ENCODE assay signal across 8 cellular contexts in the genomic region with DNA sequence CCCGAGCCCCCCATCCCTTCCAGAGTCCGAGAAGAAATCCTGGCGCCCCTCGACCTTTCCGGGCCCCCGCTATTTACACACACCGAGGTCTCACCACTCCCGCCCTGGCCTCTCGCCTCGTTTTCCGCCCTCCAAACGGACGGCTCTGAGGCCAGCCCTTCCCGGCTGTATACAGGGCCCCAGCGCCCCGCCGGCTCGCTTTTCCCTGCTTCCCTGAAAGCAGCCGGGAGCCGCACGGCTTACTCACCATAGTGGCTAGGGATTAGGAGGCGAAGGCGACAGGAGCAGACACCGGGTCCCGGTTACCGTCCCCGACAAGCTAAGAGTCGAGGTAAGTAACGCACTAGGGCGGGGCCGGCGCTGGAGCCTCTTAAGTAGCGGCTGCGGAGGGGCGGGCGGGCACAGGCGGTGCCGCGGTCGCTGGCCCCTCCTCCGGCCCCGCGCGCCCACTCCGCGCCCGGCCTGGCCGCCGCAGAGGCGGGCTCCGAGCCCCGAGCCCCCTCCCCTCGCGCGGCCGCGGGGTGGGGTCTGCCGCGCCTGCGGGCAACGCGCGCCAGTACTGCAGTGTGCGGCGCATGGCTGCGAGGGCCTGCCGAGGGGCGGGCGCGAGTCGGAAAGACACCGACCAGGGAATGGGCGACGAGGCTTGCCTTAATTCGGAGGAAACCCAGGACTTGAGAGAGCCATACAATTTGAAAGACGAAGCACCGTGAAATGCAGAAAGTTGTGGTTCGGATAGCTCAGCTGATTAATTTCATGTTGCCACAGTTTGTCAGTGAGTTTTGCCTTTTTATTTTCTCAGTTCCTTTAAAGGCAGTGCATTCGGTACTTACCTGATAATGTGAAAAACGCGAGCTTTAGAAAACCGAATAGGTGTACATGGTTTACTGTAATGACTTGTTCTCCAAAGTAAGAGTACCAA. TPM values are rescaled to one million over a fixed set of nuclear protein-coding genes. Genes with fewer than 3 reads are reported as not detected.
DNase-seq lines count a peak whose midpoint lies in the region; ATAC-seq and TF ChIP-seq lines count a peak whose summit lies in the region.

A gene (minus strand): TSS at position 345 of the 922 bp plus-strand sequence. CDS start 95 bp downstream, at position 250.

- peaks cover 6% of the 10 kb centered on the region for H3K4me1 ChIP-seq in ovary (ENCODE audit: insufficient read depth)
- H3K4me1 ChIP-seq in thymus (ENCODE audit: control insufficient read depth, insufficient read depth, low read length): peaks cover 13% of the 10 kb centered on the region

- no peaks in the 10 kb centered on the region for H3K36me3 ChIP-seq in ovary
- H3K36me3 ChIP-seq in thymus (ENCODE audit: control insufficient read depth, insufficient read depth): peaks cover 24% of the 10 kb centered on the region

- intact Hi-C loops in head of caudate nucleus (cut with DNase I): loop anchor here (1.0 to 5.0 kb wide), 2 partner anchors 44 to 103 kb away; no protein-coding TSS in a partner anchor
- intact Hi-C loops in ovary (cut with DNase I): loop anchor here in 3 of 4 donors (2.0 to 10.0 kb wide), 4 partner anchors 53 to 103 kb away; a partner anchor contains a TSS

- no peak for TF ChIP-seq EP300 in ovary (IDR thresholded peaks at IDR 0.05)

- H3K27ac Mint-ChIP-seq in activated naive CD8-positive, alpha-beta T cell treated with anti-CD3 and anti-CD28 coated beads, Interleukin-2, amount 10 ng/mL, durations not matched to agents 7 days and 5 days: peak within 1 kb of the TSS; percentile 98

- H3K9me3 Mint-ChIP-seq in activated naive CD8-positive, alpha-beta T cell treated with anti-CD3 and anti-CD28 coated beads, Interleukin-2, amount 10 ng/mL, durations not matched to agents 7 days and 5 days: no peaks in the 10 kb centered on the region

- peak; percentile 79 for ATAC-seq in HG02642 (IDR thresholded peaks at IDR 0.05; ENCODE audit: poor library complexity, unreplicated experiment)
- ATAC-seq in activated naive CD8-positive, alpha-beta T cell treated with anti-CD3 and anti-CD28 coated beads, Interleukin-2, amount 10 ng/mL, durations not matched to agents 7 days and 5 days (ENCODE audit: low read depth): peak; percentile 75

- TF ChIP-seq CTCF in GM12864 (IDR thresholded peaks at IDR 0.05; ENCODE audit: low read depth, low read length, missing control alignments) (no peak), ovary (IDR thresholded peaks at IDR 0.05) (peak in 1 of 3 donors; percentile 36)

- H3K27ac ChIP-seq in ovary (peak within 1 kb of the TSS; percentile 93 to 98), thymus (ENCODE audit: low read depth) (peak within 1 kb of the TSS; percentile 97)

- 0% methylated on average over 75 to 82 of the region's 82 CpGs for WGBS in ovary, 3 donors
- WGBS in thymus: under 1% methylated on average over 82 of the region's 82 CpGs

- H3K4me3 Mint-ChIP-seq in activated naive CD8-positive, alpha-beta T cell treated with anti-CD3 and anti-CD28 coated beads, Interleukin-2, amount 10 ng/mL, durations not matched to agents 7 days and 5 days: peak within 1 kb of the TSS; percentile 95

- TF ChIP-seq POLR2A in ovary (IDR thresholded peaks at IDR 0.05): peak; percentile 90

- POLR2A ChIA-PET in activated naive CD8-positive, alpha-beta T cell treated with anti-CD3 and anti-CD28 coated beads, Interleukin-2, amount 10 ng/mL, durations not matched to agents 7 days and 5 days (lab: Charles Lee): interaction anchor here (0.5 to 4.5 kb wide), 61 partner anchors 8 to 1920 kb away, joined by 3 to 176 read pairs (median 6); a partner anchor contains a TSS

- H3K27me3 Mint-ChIP-seq in activated naive CD8-positive, alpha-beta T cell treated with anti-CD3 and anti-CD28 coated beads, Interleukin-2, amount 10 ng/mL, durations not matched to agents 7 days and 5 days: no peaks in the 10 kb centered on the region

- H3K36me3 Mint-ChIP-seq in activated naive CD8-positive, alpha-beta T cell treated with anti-CD3 and anti-CD28 coated beads, Interleukin-2, amount 10 ng/mL, durations not matched to agents 7 days and 5 days: peaks cover 39% of the 10 kb centered on the region

- peak; percentile 61 for DNase-seq in GM12864 (ENCODE audit: low read depth)
- peak; percentile 93 for DNase-seq in NCI-H128 (lab: John Stamatoyannopoulos, UW; ENCODE audit: unreplicated experiment)
- peak; percentile 68 to 79 for DNase-seq in SW 1271 (lab: John Stamatoyannopoulos, UW)
- peak; percentile 96 for DNase-seq in activated naive CD8-positive, alpha-beta T cell treated with anti-CD3 and anti-CD28 coated beads, Interleukin-2, amount 10 ng/mL, durations not matched to agents 7 days and 5 days
- DNase-seq in head of caudate nucleus: peak; percentile 87 to 98 (median 95)
- DNase-seq in ovary: peak; percentile 87 to 94 (median 91)

- peaks cover 51% of the 10 kb centered on the region for H3K4me1 Mint-ChIP-seq in activated naive CD8-positive, alpha-beta T cell treated with anti-CD3 and anti-CD28 coated beads, Interleukin-2, amount 10 ng/mL, durations not matched to agents 7 days and 5 days

- peak within 1 kb of the TSS; percentile 99 for H3K4me3 ChIP-seq in GM12864 (ENCODE audit: low read depth, low read length)
- peak within 1 kb of the TSS; percentile 65 for H3K4me3 ChIP-seq in ovary
- H3K4me3 ChIP-seq in thymus (ENCODE audit: low read length): peak within 1 kb of the TSS; percentile 60

- H3K9me3 ChIP-seq in ovary: no peaks in the 10 kb centered on the region
- H3K9me3 ChIP-seq in thymus (ENCODE audit: control insufficient read depth): no peaks in the 10 kb centered on the region

- no peaks in the 10 kb centered on the region for H3K27me3 ChIP-seq in ovary
- H3K27me3 ChIP-seq in thymus (ENCODE audit: control insufficient read depth, insufficient read depth): no peaks in the 10 kb centered on the region

RNA-seq across cellular contexts. Expression of the gene that starts here (rescaled TPM):
- total RNA-seq in activated naive CD8-positive, alpha-beta T cell treated with anti-CD3 and anti-CD28 coated beads, Interleukin-2, amount 10 ng/mL, durations not matched to agents 7 days and 5 days: 1,000 to 10,000 TPM; 1,302 to 1,389 TPM
- total RNA-seq in ovary: 100 to 1,000 TPM; 326 to 647 (median 340) TPM
- 100 to 1,000 TPM; 281 to 705 TPM for polyA plus RNA-seq in ovary
- polyA plus RNA-seq in thymus: 285 TPM

Comparison
In these comparisons a context has a peak if more than half of its experiments do, and no peak if none do; other contexts are left out.
1. Peak in every context shown above with its lines: DNase-seq, ATAC-seq, H3K4me3 ChIP-seq and H3K27ac ChIP-seq.